In the genomic region with DNA sequence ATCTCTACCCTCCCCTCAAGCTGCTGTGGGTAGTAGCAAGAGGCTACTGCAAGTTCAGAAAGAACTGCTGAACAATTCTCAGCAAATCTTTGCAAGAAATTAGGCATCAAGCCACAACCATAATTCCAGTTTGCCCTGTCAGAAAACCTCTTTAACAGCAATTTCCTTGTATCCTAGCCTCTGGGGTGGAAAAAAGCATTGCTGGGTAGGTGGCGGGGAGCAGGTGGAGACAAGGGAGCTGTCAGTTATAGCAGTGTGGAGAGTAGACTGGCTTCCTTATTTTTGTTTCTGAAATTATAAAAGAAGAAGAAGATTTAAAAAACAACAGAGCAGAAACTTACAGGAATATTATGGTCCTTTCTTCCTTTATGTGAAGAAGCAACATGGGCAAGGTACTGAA, we compare ENCODE assay signal across 28 cellular contexts.
"Had no signal": no experiment of that assay in that cellular context is flagged by ENCODE, and none has a peak within 500 bp of the region (broad histone marks: within the 10 kb centered on the region; RNA-seq: fewer than 3 reads in every experiment).

No MANE protein-coding gene starts in this region.

- H3K27ac ChIP-seq: colonic mucosa, esophagus muscularis mucosa, foreskin keratinocyte, gastroesophageal sphincter, heart right ventricle, left lung, ovary, right lobe of liver, testis, transverse colon, upper lobe of right lung, uterus had no signal

- H3K36me3 Mint-ChIP-seq: naive thymus-derived CD4-positive, alpha-beta T cell had no signal

- FAIRE-seq: islet of Langerhans, small intestine had no signal

- H3K4me3 Mint-ChIP-seq: naive thymus-derived CD4-positive, alpha-beta T cell; nephron had no signal

- H3K4me1 ChIP-seq: colonic mucosa, esophagus muscularis mucosa, gastroesophageal sphincter, left lung, right lobe of liver, testis, transverse colon, upper lobe of right lung, uterus had no signal

- DNase-seq: colonic mucosa; dermis blood vessel endothelial cell; effector memory CD4-positive, alpha-beta T cell; foreskin keratinocyte; glutamatergic neuron; heart right ventricle; hippocampal formation; left cardiac atrium; left lung; mesenchymal stem cell; midbrain; naive thymus-derived CD4-positive, alpha-beta T cell; occipital lobe; ovary; right lobe of liver; small intestine; stimulated activated CD4-positive, alpha-beta T cell treated with anti-CD3 and anti-CD28 coated beads, Interleukin-15, amount 100 ng/mL, for 24 hours; stimulated activated CD4-positive, alpha-beta T cell treated with anti-CD3 and anti-CD28 coated beads, Interleukin-2, amount 100 ng/mL, for 48 hours; stimulated activated naive CD8-positive, alpha-beta T cell treated with anti-CD3 and anti-CD28 coated beads, Interleukin-15, Interleukin-2, amounts not matched to agents 100 U/mL and 50 U/mL, for 24 hours; substantia nigra; testis; transverse colon; upper lobe of right lung; uterus had no signal

- H3K27ac Mint-ChIP-seq: naive thymus-derived CD4-positive, alpha-beta T cell; nephron had no signal

- H3K9me3 ChIP-seq: colonic mucosa, esophagus muscularis mucosa, gastroesophageal sphincter, heart right ventricle, left lung, ovary, right lobe of liver, testis, transverse colon, upper lobe of right lung, uterus had no signal

- ATAC-seq: foreskin keratinocyte; gastroesophageal sphincter; heart right ventricle; left cardiac atrium; left lung; naive thymus-derived CD4-positive, alpha-beta T cell; right lobe of liver; stimulated activated naive CD8-positive, alpha-beta T cell treated with anti-CD3 and anti-CD28 coated beads, Interleukin-15, Interleukin-2, amounts not matched to agents 100 U/mL and 50 U/mL, for 24 hours; upper lobe of right lung had no signal

- H3K9me3 Mint-ChIP-seq: naive thymus-derived CD4-positive, alpha-beta T cell; nephron had no signal

- H3K4me3 ChIP-seq: colonic mucosa, esophagus muscularis mucosa, gastroesophageal sphincter, heart right ventricle, left lung, ovary, right lobe of liver, testis, transverse colon, upper lobe of right lung, uterus had no signal
